ENCODE assay signal across 19 cellular contexts in the genomic region with DNA sequence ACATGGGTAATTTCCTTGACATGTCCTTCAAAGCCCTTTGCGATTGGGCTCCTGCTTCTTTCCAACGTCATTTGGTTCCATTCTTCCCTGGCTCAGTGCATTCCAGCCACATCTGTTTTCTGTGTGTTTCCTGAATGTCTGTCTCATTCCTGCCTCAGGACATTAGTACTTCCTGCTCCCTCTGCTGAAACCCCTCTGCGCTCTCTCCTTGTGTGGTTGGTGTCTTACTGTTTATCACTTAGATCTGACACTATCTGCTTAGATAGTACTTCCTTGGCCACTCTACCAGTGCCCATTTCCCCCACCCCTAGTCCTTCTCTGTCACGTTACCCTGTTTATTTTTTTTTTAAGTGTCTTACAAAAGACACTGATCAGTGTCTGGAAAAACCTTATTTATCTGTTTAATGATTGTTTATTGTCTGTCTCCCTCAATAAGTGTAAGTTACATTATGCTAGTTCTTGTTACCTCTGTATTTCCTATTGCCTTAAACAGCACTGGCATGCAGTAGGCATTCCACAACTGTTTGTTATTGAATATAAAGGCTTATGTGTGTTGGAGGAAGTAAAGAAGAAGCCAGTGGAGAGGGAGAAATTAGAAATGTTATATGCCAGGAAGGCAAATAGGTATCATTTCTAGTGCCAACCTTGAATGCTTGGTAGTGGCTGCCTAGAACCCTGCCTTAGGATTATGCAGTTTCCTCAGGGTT. TPM values are rescaled to one million over a fixed set of nuclear protein-coding genes. Genes with fewer than 3 reads are reported as not detected.
DNase-seq lines count a peak whose midpoint lies in the region; ATAC-seq and TF ChIP-seq lines count a peak whose summit lies in the region.
"Had no signal": no experiment of that assay in that cellular context is flagged by ENCODE, and none has a peak within 500 bp of the region (broad histone marks: within the 10 kb centered on the region; RNA-seq: fewer than 3 reads in every experiment).

No MANE protein-coding gene starts in this region.

- no peaks in the 10 kb centered on the region for H3K23me2 ChIP-seq in H9 (ENCODE audit: insufficient read length, low read depth, low read length, poor library complexity, severe bottlenecking)

- H3K4me1 ChIP-seq in H9 (ENCODE audit: insufficient read depth, low read length), result no peaks in the 10 kb centered on the region; the same call in 1 of the 2 replicates
- H3K4me1 ChIP-seq: parathyroid adenoma had no signal

- DNase-seq in HFFc6 (peak; percentile 65), islet precursor cell (peak; percentile 82), type B pancreatic cell (ENCODE audit: extremely low spot score, unreplicated experiment) (no peak), H9 (no peak)
- DNase-seq: activated CD4-positive, alpha-beta T cell treated with anti-CD3 and anti-CD28 coated beads for 36 hours; COR-L47; DND-41; MG63; naive B cell; NCI-H1436 treated with DMSO at 0.1 percent for 48 hours; NCI-H526 had no signal

- H3K36me3 Mint-ChIP-seq in HFFc6 (ENCODE audit: low read depth) (peaks cover 53% of the 10 kb centered on the region), type B pancreatic cell (peaks cover 43% of the 10 kb centered on the region), H9 (ENCODE audit: insufficient read depth in 1 of 3, low read depth in 3 of 3) (peaks cover 32 to 41% (median 33%) of the 10 kb centered on the region in 3 experiments)
- H3K36me3 Mint-ChIP-seq in activated naive CD8-positive, alpha-beta T cell, result peaks cover 41% of the 10 kb centered on the region

- no peak overlapping the region for H2BK5ac ChIP-seq in H9 (ENCODE audit: insufficient read length, low read length)

- no peak overlapping the region for H3T11ph ChIP-seq in H9 (ENCODE audit: low read length)

- H2AK5ac ChIP-seq in H9 (ENCODE audit: insufficient read length, low read length), result no peak overlapping the region

- H3K18ac ChIP-seq in H9 (ENCODE audit: insufficient read length, low read depth, low read length), result no peak overlapping the region

- H3K9ac ChIP-seq in H9 (ENCODE audit: extremely low read depth, insufficient read length, low read length), result no peak overlapping the region
- H3K9ac ChIP-seq: parathyroid adenoma had no signal

- H3K79me2 ChIP-seq in H9 (ENCODE audit: insufficient read depth, low read length), result 0 out of 2 replicates have a peak, but pooled peaks cover 2% of the 10 kb centered on the region
- H3K79me2 ChIP-seq: parathyroid adenoma had no signal

- no peak overlapping the region for H4K8ac ChIP-seq in H9 (replicated peaks; ENCODE audit: insufficient read length, low read depth, low read length)

- H2BK20ac ChIP-seq in H9 (ENCODE audit: low read depth, low read length, poor library complexity, severe bottlenecking), result no peak overlapping the region

- no peak overlapping the region for H4K5ac ChIP-seq in H9 (ENCODE audit: insufficient read length, low read depth, low read length)

- no peak overlapping the region for H3K4ac ChIP-seq in H9 (ENCODE audit: low read depth, low read length)

- no peak overlapping the region for H3K56ac ChIP-seq in H9 (ENCODE audit: insufficient read length, low read depth, low read length)

- ATAC-seq in GM18868 (IDR thresholded peaks at IDR 0.05; ENCODE audit: unreplicated experiment) (no peak), HG02938 (IDR thresholded peaks at IDR 0.05; ENCODE audit: unreplicated experiment) (no peak)
- ATAC-seq: activated CD4-positive, alpha-beta T cell treated with anti-CD3 and anti-CD28 coated beads for 36 hours; HepG2; stimulated activated memory B cell treated with anti-CD40 and anti-IgM and Interleukin-4, amounts not matched to agents 10 μg/mL and 1 μg/mL and 100 μg/mL, for 72 hours had no signal

- no peaks in the 10 kb centered on the region for H4K20me1 ChIP-seq in H9 (ENCODE audit: control insufficient read depth, insufficient read depth, insufficient read length)

- TF ChIP-seq CTCF in HFFc6 (IDR thresholded peaks at IDR 0.05) (no peak), type B pancreatic cell (conservative IDR thresholded peaks at IDR 0.05) (no peak), H9 (conservative IDR thresholded peaks at IDR 0.05) (no peak)

- H4K91ac ChIP-seq in H9 (ENCODE audit: insufficient read length, low read depth, low read length), result no peak overlapping the region

- no peak overlapping the region for H2BK120ac ChIP-seq in H9 (ENCODE audit: low read depth, low read length, poor library complexity, severe bottlenecking)

- H2BK12ac ChIP-seq in H9 (ENCODE audit: insufficient read length, low read depth, low read length), result no peak overlapping the region

- H3K27me3 ChIP-seq in H9 (ENCODE audit: insufficient read depth, low read length), result no peaks in the 10 kb centered on the region
- H3K27me3 ChIP-seq: MG63 had no signal

- no peak overlapping the region for H3K14ac ChIP-seq in H9 (ENCODE audit: insufficient read depth, low read length)

- H3K4me3 Mint-ChIP-seq in HFFc6, result peak overlapping the region; percentile 34
- H3K4me3 Mint-ChIP-seq in activated naive CD8-positive, alpha-beta T cell, result no peak overlapping the region
- H3K4me3 Mint-ChIP-seq in type B pancreatic cell, result no peak overlapping the region
- H3K4me3 Mint-ChIP-seq in H9, result no peak overlapping the region
- H3K4me3 Mint-ChIP-seq: activated CD4-positive, alpha-beta T cell treated with anti-CD3 and anti-CD28 coated beads for 36 hours; brain; naive B cell; stimulated activated memory B cell treated with anti-CD40 and anti-IgM and Interleukin-4, amounts not matched to agents 10 μg/mL and 1 μg/mL and 100 μg/mL, for 72 hours had no signal

- H3K23ac ChIP-seq in H9 (ENCODE audit: insufficient read length, low read depth, low read length), result no peak overlapping the region

- H3K9me3 ChIP-seq in H9 (ENCODE audit: control insufficient read depth, low read depth, low read length), result no peaks in the 10 kb centered on the region

- no peak overlapping the region for H3K27ac ChIP-seq in H9 (ENCODE audit: insufficient read length, low read depth, low read length)
- H3K27ac ChIP-seq: coronary artery, parathyroid adenoma had no signal

- no peak overlapping the region for H2AFZ ChIP-seq in H9 (ENCODE audit: low read length)
- H2AFZ ChIP-seq: parathyroid adenoma had no signal

- H3K9me3 Mint-ChIP-seq in HFFc6 (peaks cover 29% of the 10 kb centered on the region), type B pancreatic cell (peaks cover 19% of the 10 kb centered on the region), H9 (peaks cover 25 to 31% of the 10 kb centered on the region in 2 experiments)
- peaks cover 26% of the 10 kb centered on the region for H3K9me3 Mint-ChIP-seq in activated naive CD8-positive, alpha-beta T cell (ENCODE audit: low read depth)

- H3K27me3 Mint-ChIP-seq in HFFc6 (ENCODE audit: insufficient read depth) (no peaks in the 10 kb centered on the region; the same call in none of the 2 replicates), type B pancreatic cell (no peaks in the 10 kb centered on the region), H9 (ENCODE audit: low read depth) (no peaks in the 10 kb centered on the region)
- H3K27me3 Mint-ChIP-seq in activated naive CD8-positive, alpha-beta T cell, result no peaks in the 10 kb centered on the region
- H3K27me3 Mint-ChIP-seq: activated CD4-positive, alpha-beta T cell treated with anti-CD3 and anti-CD28 coated beads for 36 hours; naive B cell; stimulated activated memory B cell treated with anti-CD40 and anti-IgM and Interleukin-4, amounts not matched to agents 10 μg/mL and 1 μg/mL and 100 μg/mL, for 72 hours had no signal

- no peak overlapping the region for H2BK15ac ChIP-seq in H9 (ENCODE audit: low read depth, low read length)

- H3K4me1 Mint-ChIP-seq in HFFc6 (ENCODE audit: low read depth), result peaks cover 75% of the 10 kb centered on the region
- peaks cover 44% of the 10 kb centered on the region for H3K4me1 Mint-ChIP-seq in activated naive CD8-positive, alpha-beta T cell (ENCODE audit: low read depth)
- peaks cover 14% of the 10 kb centered on the region for H3K4me1 Mint-ChIP-seq in type B pancreatic cell (ENCODE audit: unreplicated experiment)
- peaks cover 6% of the 10 kb centered on the region in 2 experiments for H3K4me1 Mint-ChIP-seq in H9

- no CpG with 5 or more reads among the region's 4 CpGs for WGBS in H9 (ENCODE audit: extremely low coverage, insufficient read length, low lambda C conversion rate)

- H3K4me2 ChIP-seq in H9 (ENCODE audit: insufficient read depth, insufficient read length, low read length), result no peak overlapping the region

- H3K27ac Mint-ChIP-seq in HFFc6, result peak overlapping the region; percentile 84
- H3K27ac Mint-ChIP-seq in activated naive CD8-positive, alpha-beta T cell, result peak overlapping the region; percentile 59
- peak overlapping the region; percentile 22 for H3K27ac Mint-ChIP-seq in type B pancreatic cell
- H3K27ac Mint-ChIP-seq in H9, result no peak overlapping the region; a peak in 1 of 7 replicates
- H3K27ac Mint-ChIP-seq: activated CD4-positive, alpha-beta T cell treated with anti-CD3 and anti-CD28 coated beads for 36 hours; stimulated activated memory B cell treated with anti-CD40 and anti-IgM and Interleukin-4, amounts not matched to agents 10 μg/mL and 1 μg/mL and 100 μg/mL, for 72 hours had no signal

- no peaks in the 10 kb centered on the region for H3K79me1 ChIP-seq in H9 (ENCODE audit: insufficient read depth, low read depth, low read length, poor library complexity, severe bottlenecking)

RNA-seq across cellular contexts. Expression of gene DYRK2, which starts 21.5 kb away (rescaled TPM):
- total RNA-seq in HFFc6 (2021; fragmentation: NEBNext Ultra II Directional; extraction: Animal tissue kit (Norgen Biotek cat#: 25700)), result 10 to 100 TPM; 30.4 to 40.1 (median 31.6) TPM
- 78.3 and 80.5 TPM in 2 replicates for total RNA-seq in type B pancreatic cell (ENCODE audit: low replicate concordance)
- 40.6 and 42.8 TPM in 2 replicates for total RNA-seq in H9 (2021)

Comparison
In these comparisons a context has a peak if more than half of its experiments do, and no peak if none do; other contexts are left out.
1. DNase-seq: peak in HFFc6 (single experiment) and islet precursor cell (single experiment); none in type B pancreatic cell (single experiment) and H9 (single experiment).
2. H3K27ac Mint-ChIP-seq: peak in HFFc6 (single experiment), activated naive CD8-positive, alpha-beta T cell (single experiment) and type B pancreatic cell (single experiment); none in H9 (0 of 3).